In genomic region chr3:126928921-126929485, GRCh38 we compare ENCODE assay signal across 1 cellular context.
TF ChIP-seq lines count a peak whose summit lies in the region.

No MANE protein-coding gene starts in this region.

TF ChIP-seq in SK-N-SH, 30 proteins besides CTCF, POLR2A, EP300 and RAD21 (continued from another document):
- TF ChIP-seq RXRA (IDR thresholded peaks at IDR 0.05; ENCODE audit: borderline replicate concordance, low read depth) (no peak), JUND (IDR thresholded peaks at IDR 0.05) (no peak), GATA2 (CRISPR knock-in tag; IDR thresholded peaks at IDR 0.05) (peak; percentile 70), TCF12 (IDR thresholded peaks at IDR 0.05) (no peak), POLR2AphosphoS5 (IDR thresholded peaks at IDR 0.05; ENCODE audit: low read depth, low read length) (no peak), RFX5 (IDR thresholded peaks at IDR 0.05; ENCODE audit: low read length) (no peak), TEAD4 (IDR thresholded peaks at IDR 0.05; ENCODE audit: borderline replicate concordance, insufficient read depth) (no peak), PBX3 (IDR thresholded peaks at IDR 0.05) (no peak), REST (IDR thresholded peaks at IDR 0.05; ENCODE audit: low read depth, low read length) (no peak), MAX (IDR thresholded peaks at IDR 0.05; ENCODE audit: low read depth) (no peak), ELF1 (IDR thresholded peaks at IDR 0.05) (no peak), FOXM1 (IDR thresholded peaks at IDR 0.05; ENCODE audit: low read depth) (no peak), MXI1 (IDR thresholded peaks at IDR 0.05; ENCODE audit: low read depth, low read length) (peak; percentile 60; the same call in 1 of the 2 replicates), NFIC (IDR thresholded peaks at IDR 0.05; ENCODE audit: borderline replicate concordance) (no peak), TAF1 (IDR thresholded peaks at IDR 0.05; ENCODE audit: borderline replicate concordance, low read depth, low read length) (no peak), IRF3 (IDR thresholded peaks at IDR 0.05; ENCODE audit: low read depth, low read length) (no peak), FOSL2 (IDR thresholded peaks at IDR 0.05; ENCODE audit: borderline replicate concordance, low read depth) (no peak), YY1 (IDR thresholded peaks at IDR 0.05; ENCODE audit: low read depth) (no peak), NRF1 (IDR thresholded peaks at IDR 0.05; ENCODE audit: low read depth, low read length) (no peak), USF1 (IDR thresholded peaks at IDR 0.05; ENCODE audit: borderline replicate concordance, low read depth) (no peak), FOXJ3 (CRISPR knock-in tag; IDR thresholded peaks at IDR 0.05) (no peak), SIN3A (IDR thresholded peaks at IDR 0.05; ENCODE audit: borderline replicate concordance, low read depth, low read length) (no peak), GABPA (IDR thresholded peaks at IDR 0.05; ENCODE audit: low read depth) (no peak), ZBTB33 (IDR thresholded peaks at IDR 0.05; ENCODE audit: borderline replicate concordance, low read depth) (no peak), EZH2phosphoT487 (IDR thresholded peaks at IDR 0.05; ENCODE audit: borderline replicate concordance, low read depth) (no peak), MEF2A (IDR thresholded peaks at IDR 0.05; ENCODE audit: borderline replicate concordance, low read depth) (no peak)
